17 cellular contexts compared by ENCODE assay signal in genomic region chr2:16223071-16223470, GRCh38.
A peak's percentile ranks its signal among the peaks of the same experiment; 100 is the strongest.
DNase-seq lines count a peak whose midpoint lies in the region; ATAC-seq and TF ChIP-seq lines count a peak whose summit lies in the region.
"Had no signal": no experiment of that assay in that cellular context is flagged by ENCODE, and none has a peak within 500 bp of the region (broad histone marks: within the 10 kb centered on the region; RNA-seq: fewer than 3 reads in every experiment).

No MANE protein-coding gene starts in this region.

- H2AFZ ChIP-seq in neuronal stem cell (ENCODE audit: low read length): peak overlapping the region; percentile 26

- H3K27me3 ChIP-seq in H7 (ENCODE audit: control insufficient read depth, insufficient read depth, low read length) (no peaks in the 10 kb centered on the region), neuronal stem cell (ENCODE audit: control insufficient read depth in 3 of 3, insufficient read depth in 3 of 3, low read depth in 1 of 3, low read length in 3 of 3) (no peaks in the 10 kb centered on the region)

- H3K36me3 Mint-ChIP-seq in mesothelial cell of epicardium: no peaks in the 10 kb centered on the region
- H3K36me3 Mint-ChIP-seq in activated T-cell treated with anti-CD3 and anti-CD28 coated beads, Interleukin-2, amount 50 U/mL, for 4 hours (ENCODE audit: insufficient read depth): no peaks in the 10 kb centered on the region
- H3K36me3 Mint-ChIP-seq: CD8-positive, alpha-beta memory T cell had no signal

- peak overlapping the region; percentile 1 for H3K4me3 Mint-ChIP-seq in mesothelial cell of epicardium
- H3K4me3 Mint-ChIP-seq in activated T-cell treated with anti-CD3 and anti-CD28 coated beads, Interleukin-2, amount 50 U/mL, for 4 hours: no peak overlapping the region
- H3K4me3 Mint-ChIP-seq: CD8-positive, alpha-beta memory T cell had no signal

- no peak overlapping the region for H2BK5ac ChIP-seq in neuronal stem cell (ENCODE audit: low read length)

- no peak overlapping the region for H3K9ac ChIP-seq in neuronal stem cell (ENCODE audit: low read depth, low read length, poor library complexity)
- H3K9ac ChIP-seq: KMS-11 had no signal

- H3K4me1 ChIP-seq in neuronal stem cell (ENCODE audit: control insufficient read depth in 2 of 2, insufficient read depth in 1 of 2, low read depth in 1 of 2, low read length in 2 of 2): peaks cover 25 to 39% of the 10 kb centered on the region in 2 donors

- H3K36me3 ChIP-seq in H7 (replicated peaks; ENCODE audit: control insufficient read depth, insufficient read depth, low read length) (no peaks in the 10 kb centered on the region), neuronal stem cell (replicated peaks in 1 of 2; ENCODE audit: control insufficient read depth in 2 of 2, insufficient read depth in 2 of 2, low read length in 2 of 2) (peaks cover 0 to 4% of the 10 kb centered on the region in 2 donors)

- no peaks in the 10 kb centered on the region for H3K79me1 ChIP-seq in neuronal stem cell (ENCODE audit: low read depth, low read length)

- peak overlapping the region; percentile 80 for H3K27ac Mint-ChIP-seq in mesothelial cell of epicardium

- no peak overlapping the region for H2BK12ac ChIP-seq in neuronal stem cell (ENCODE audit: low read length)

- ATAC-seq in HG03342 (IDR thresholded peaks at IDR 0.05; ENCODE audit: unreplicated experiment): no peak
- no peak for ATAC-seq in activated T-cell treated with anti-CD3 and anti-CD28 coated beads, Interleukin-2, amount 50 U/mL, for 4 hours

- no peak overlapping the region for H2AK5ac ChIP-seq in neuronal stem cell (ENCODE audit: low read depth, low read length)

- no peak overlapping the region for H3K23ac ChIP-seq in neuronal stem cell (ENCODE audit: low read depth, low read length, poor library complexity)

- no peak overlapping the region for H2BK120ac ChIP-seq in neuronal stem cell (ENCODE audit: low read depth, low read length)

- WGBS in neuronal stem cell (ENCODE audit: extremely low coverage in 2 of 2, insufficient read length in 2 of 2, insufficient replicate concordance in 1 of 2), 2 donors: no CpG with 5 or more reads among the region's 8 CpGs

- TF ChIP-seq CTCF in mesothelial cell of epicardium (IDR thresholded peaks at IDR 0.05; ENCODE audit: unreplicated experiment): no peak

- peak overlapping the region; percentile 94 for H3K18ac ChIP-seq in neuronal stem cell (ENCODE audit: low read length)

- no peak overlapping the region for H4K8ac ChIP-seq in neuronal stem cell (ENCODE audit: low read depth, low read length)

- peaks cover 24% of the 10 kb centered on the region for H3K4me1 Mint-ChIP-seq in mesothelial cell of epicardium
- no peaks in the 10 kb centered on the region for H3K4me1 Mint-ChIP-seq in activated T-cell treated with anti-CD3 and anti-CD28 coated beads, Interleukin-2, amount 50 U/mL, for 4 hours (ENCODE audit: low read depth)
- H3K4me1 Mint-ChIP-seq: CD8-positive, alpha-beta memory T cell had no signal

- H3K4me2 ChIP-seq in neuronal stem cell (ENCODE audit: insufficient read depth, low read length, poor library complexity, severe bottlenecking): peak overlapping the region; percentile 30
- H3K4me2 ChIP-seq: KMS-11 had no signal

- peaks cover 11 to 12% of the 10 kb centered on the region in 2 donors for H3K9me3 ChIP-seq in neuronal stem cell (replicated peaks in 1 of 2; ENCODE audit: control insufficient read depth in 2 of 2, insufficient read depth in 1 of 2, low read depth in 1 of 2, low read length in 2 of 2)

- H3K9me3 Mint-ChIP-seq in mesothelial cell of epicardium: no peaks in the 10 kb centered on the region
- H3K9me3 Mint-ChIP-seq in activated T-cell treated with anti-CD3 and anti-CD28 coated beads, Interleukin-2, amount 50 U/mL, for 4 hours: no peaks in the 10 kb centered on the region

- DNase-seq in H7: peak; percentile 40
- peak; percentile 66 for DNase-seq in ecto neural progenitor cell (ENCODE audit: low spot score)
- DNase-seq in mesothelial cell of epicardium (ENCODE audit: low spot score in 2 of 2, unreplicated experiment in 2 of 2): no peak
- peak; percentile 59 for DNase-seq in neuronal stem cell (ENCODE audit: low spot score)
- no peak for DNase-seq in NCI-H2227 (lab: John Stamatoyannopoulos, UW; ENCODE audit: unreplicated experiment)
- no peak for DNase-seq in activated T-cell treated with anti-CD3 and anti-CD28 coated beads, Interleukin-2, amount 50 U/mL, for 4 hours
- DNase-seq: CD8-positive, alpha-beta memory T cell; DMS79; NCI-H1436; NCI-H1930; NCI-H2171; NCI-H446; NCI-H69; Right ventricle myocardium superior had no signal

- H2BK15ac ChIP-seq in neuronal stem cell (ENCODE audit: low read length): no peak overlapping the region

- H4K91ac ChIP-seq in neuronal stem cell (ENCODE audit: low read depth, low read length, poor library complexity): no peak overlapping the region

- no peak overlapping the region for H3K4ac ChIP-seq in neuronal stem cell (ENCODE audit: low read length)

- H3K27ac ChIP-seq in neuronal stem cell (replicated peaks; ENCODE audit: low read length): peak overlapping the region; percentile 81
- H3K27ac ChIP-seq: KMS-11, SK-N-MC had no signal

- H3K4me3 ChIP-seq in H7 (ENCODE audit: insufficient read depth, low read depth, low read length) (no peak overlapping the region), neuronal stem cell (ENCODE audit: low read length in 2 of 2) (peak overlapping the region in 1 of 2 donors; percentile 21)
- H3K4me3 ChIP-seq: SK-N-MC had no signal

- H3K27me3 Mint-ChIP-seq in mesothelial cell of epicardium (ENCODE audit: low read depth): no peaks in the 10 kb centered on the region
- no peaks in the 10 kb centered on the region for H3K27me3 Mint-ChIP-seq in activated T-cell treated with anti-CD3 and anti-CD28 coated beads, Interleukin-2, amount 50 U/mL, for 4 hours (ENCODE audit: low read depth)
- H3K27me3 Mint-ChIP-seq: CD8-positive, alpha-beta memory T cell had no signal

- no peak overlapping the region for H3K14ac ChIP-seq in neuronal stem cell (ENCODE audit: low read length)

Comparison
In these comparisons a context has a peak if more than half of its experiments do, and no peak if none do; other contexts are left out.
1. DNase-seq: peak in H7 (single experiment), ecto neural progenitor cell (single experiment) and neuronal stem cell (single experiment); none in mesothelial cell of epicardium (0 of 2), NCI-H2227 (single experiment) and activated T-cell treated with anti-CD3 and anti-CD28 coated beads, Interleukin-2, amount 50 U/mL, for 4 hours (single experiment).